ENCODE assay signal across 28 cellular contexts in the genomic region with DNA sequence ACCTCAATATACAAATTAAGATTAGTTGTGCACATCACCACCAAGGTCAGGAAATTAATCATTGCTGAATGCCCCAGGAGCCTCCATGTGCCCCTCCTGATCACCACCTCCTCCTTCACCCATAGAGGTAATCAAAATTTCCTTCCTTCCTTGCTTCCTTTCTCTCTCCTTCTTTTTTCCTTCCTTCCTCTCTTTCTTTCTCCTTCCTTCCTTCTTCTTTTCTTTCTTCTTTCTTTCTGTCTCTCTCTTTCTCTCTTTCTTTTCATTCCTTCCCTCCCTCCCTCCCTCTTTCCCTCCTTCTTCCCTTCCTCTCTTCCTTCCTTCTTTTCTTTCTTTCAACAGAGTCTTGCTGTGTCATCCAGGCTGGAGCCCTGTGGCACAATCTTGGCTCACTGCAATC.
"Had no signal": no experiment of that assay in that cellular context is flagged by ENCODE, and none has a peak within 500 bp of the region (broad histone marks: within the 10 kb centered on the region; RNA-seq: fewer than 3 reads in every experiment).

No MANE protein-coding gene starts in this region.

- H3K9me3 ChIP-seq: ovary, psoas muscle, right lobe of liver, sigmoid colon, stomach, thoracic aorta, thyroid gland, upper lobe of left lung, vagina had no signal

- H3K36me3 Mint-ChIP-seq: stimulated activated effector memory CD8-positive, alpha-beta T cell treated with anti-CD3 and anti-CD28 coated beads, Interleukin-12 subunit alpha, Interleukin-12 subunit beta, amount 100 ng/mL, for 72 hours had no signal

- H2AFZ ChIP-seq: parathyroid adenoma had no signal

- H3K4me1 ChIP-seq: parathyroid adenoma, psoas muscle, right lobe of liver, sigmoid colon, stomach, thyroid gland, tibial nerve, upper lobe of left lung, vagina had no signal

- ATAC-seq: natural killer cell treated with Interleukin-12 subunit alpha and Interleukin-12 subunit beta and Interleukin-15 and Interleukin-18, amount 100 ng/mL, for 72 hours; psoas muscle; right cardiac atrium; stimulated activated effector memory CD8-positive, alpha-beta T cell treated with anti-CD3 and anti-CD28 coated beads, Interleukin-12 subunit alpha, Interleukin-12 subunit beta, amount 100 ng/mL, for 72 hours; stimulated activated naive B cell treated with anti-CD40 and anti-IgM and Interleukin-4, amounts not matched to agents 10 μg/mL and 1 μg/mL and 100 μg/mL, for 72 hours had no signal

- H3K4me3 Mint-ChIP-seq: natural killer cell treated with Interleukin-12 subunit alpha and Interleukin-12 subunit beta and Interleukin-15 and Interleukin-18, amount 100 ng/mL, for 72 hours; nephron progenitor cell; neural crest cell; stimulated activated effector memory CD8-positive, alpha-beta T cell treated with anti-CD3 and anti-CD28 coated beads, Interleukin-12 subunit alpha, Interleukin-12 subunit beta, amount 100 ng/mL, for 72 hours; stimulated activated naive B cell treated with anti-CD40 and anti-IgM and Interleukin-4, amounts not matched to agents 10 μg/mL and 1 μg/mL and 100 μg/mL, for 72 hours; stimulated activated naive CD8-positive, alpha-beta T cell treated with anti-CD3 and anti-CD28 coated beads, Interleukin-15, Interleukin-2, amounts not matched to agents 100 ng/mL and 50 ng/mL, for 24 hours had no signal

- FAIRE-seq: small intestine, urothelium cell line had no signal

- H3K27me3 Mint-ChIP-seq: progenitor cell of endocrine pancreas; stimulated activated naive CD8-positive, alpha-beta T cell treated with anti-CD3 and anti-CD28 coated beads, Interleukin-15, Interleukin-2, amounts not matched to agents 100 ng/mL and 50 ng/mL, for 24 hours had no signal

- H3K27ac Mint-ChIP-seq: nephron progenitor cell; progenitor cell of endocrine pancreas; stimulated activated effector memory CD8-positive, alpha-beta T cell treated with anti-CD3 and anti-CD28 coated beads, Interleukin-12 subunit alpha, Interleukin-12 subunit beta, amount 100 ng/mL, for 72 hours; stimulated activated naive B cell treated with anti-CD40 and anti-IgM and Interleukin-4, amounts not matched to agents 10 μg/mL and 1 μg/mL and 100 μg/mL, for 72 hours; stimulated activated naive CD8-positive, alpha-beta T cell treated with anti-CD3 and anti-CD28 coated beads, Interleukin-15, Interleukin-2, amounts not matched to agents 100 ng/mL and 50 ng/mL, for 24 hours had no signal

- H3K4me1 Mint-ChIP-seq: nephron progenitor cell, neural crest cell had no signal

- H3K4me3 ChIP-seq: ovary, psoas muscle, right lobe of liver, sigmoid colon, stomach, thoracic aorta, thyroid gland, tibial nerve, upper lobe of left lung, vagina had no signal

- H3K9me3 Mint-ChIP-seq: natural killer cell treated with Interleukin-12 subunit alpha and Interleukin-12 subunit beta and Interleukin-15 and Interleukin-18, amount 100 ng/mL, for 72 hours; stimulated activated effector memory CD8-positive, alpha-beta T cell treated with anti-CD3 and anti-CD28 coated beads, Interleukin-12 subunit alpha, Interleukin-12 subunit beta, amount 100 ng/mL, for 72 hours had no signal

- H3K27ac ChIP-seq: ovary, parathyroid adenoma, psoas muscle, right lobe of liver, sigmoid colon, stomach, thoracic aorta, thyroid gland, tibial nerve, upper lobe of left lung, vagina had no signal

- DNase-seq: nephron progenitor cell; occipital lobe; ovary; psoas muscle; right cardiac atrium; right lobe of liver; sigmoid colon; small intestine; stimulated activated CD4-positive, alpha-beta T cell treated with anti-CD3 and anti-CD28 coated beads, Interleukin-15, amount 100 ng/mL, for 24 hours; stimulated activated CD4-positive, alpha-beta T cell treated with anti-CD3 and anti-CD28 coated beads, Interleukin-2, amount 100 ng/mL, for 24 hours; stimulated activated CD4-positive, alpha-beta T cell treated with anti-CD3 and anti-CD28 coated beads, Interleukin-2, amount 100 ng/mL, for 48 hours; stimulated activated CD4-positive, alpha-beta T cell treated with anti-CD3 and anti-CD28 coated beads, Interleukin-4, amount 100 ng/mL, for 24 hours; stimulated activated naive B cell treated with anti-CD40 and anti-IgM and Interleukin-4, amounts not matched to agents 10 μg/mL and 1 μg/mL and 100 μg/mL, for 72 hours; stimulated activated naive CD4-positive, alpha-beta T cell treated with Interleukin-2 at 50 U/mL for 16 hours; stomach; thyroid gland; trophoblast cell; upper lobe of left lung had no signal

- H3K79me2 ChIP-seq: parathyroid adenoma had no signal

- H3K9ac ChIP-seq: parathyroid adenoma had no signal

- H3K27me3 ChIP-seq: ovary, right lobe of liver, sigmoid colon, stomach, thyroid gland, tibial nerve, upper lobe of left lung, vagina had no signal

- H3K36me3 ChIP-seq: ovary, right lobe of liver, sigmoid colon, stomach, thoracic aorta, thyroid gland, tibial nerve, upper lobe of left lung, vagina had no signal
